In the genomic region with DNA sequence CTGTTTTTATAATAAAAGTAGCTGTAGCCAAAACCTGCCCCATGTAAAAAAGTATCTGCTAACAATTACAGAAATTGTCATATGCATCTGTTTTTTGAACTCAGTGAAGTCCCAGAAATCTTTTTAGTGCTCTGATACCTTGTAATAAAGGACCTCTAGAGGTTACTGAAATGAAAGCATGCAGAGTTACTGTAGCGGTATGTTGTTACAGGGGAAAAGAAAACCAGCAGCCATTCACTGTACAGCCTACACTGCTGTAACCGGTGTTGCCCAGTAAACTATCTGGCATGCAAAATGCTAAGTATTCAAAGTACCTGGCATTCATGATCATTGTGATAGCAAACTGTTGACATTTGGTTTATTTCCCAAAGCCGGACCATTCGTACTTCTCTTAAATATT, we compare ENCODE assay signal across 6 cellular contexts. TPM values are rescaled to one million over a fixed set of nuclear protein-coding genes. Genes with fewer than 3 reads are reported as not detected.
"Had no signal": no experiment of that assay in that cellular context is flagged by ENCODE, and none has a peak within 500 bp of the region (broad histone marks: within the 10 kb centered on the region; RNA-seq: fewer than 3 reads in every experiment).

No MANE protein-coding gene starts in this region.

RNA-seq across cellular contexts. Expression of gene OR4F6, which starts 12.6 kb away (rescaled TPM):
- total RNA-seq: M059J, PC-3, Right ventricle myocardium inferior, RPMI7951, SJCRH30, SK-MEL-5 had no signal

RNA-seq across cellular contexts. Expression of gene OR4F15, which starts 21.3 kb away (rescaled TPM):
- total RNA-seq: M059J, PC-3, Right ventricle myocardium inferior, SJCRH30 had no signal
